Comparison of ENCODE assay signal across 1 cellular context in genomic region chr17:57626520-57627210, GRCh38.
TF ChIP-seq lines count a peak whose summit lies in the region.

No MANE protein-coding gene starts in this region.

TF ChIP-seq in SK-N-SH treated with all-trans-retinoic acid at 6 μM for 48 hours, 23 proteins besides CTCF, POLR2A, EP300 and RAD21 (continued from another document):
- no peak for TF ChIP-seq CSRNP3 (CRISPR knock-in tag; IDR thresholded peaks at IDR 0.05)
- no peak for TF ChIP-seq ZNF565 (CRISPR knock-in tag; conservative IDR thresholded peaks at IDR 0.05; ENCODE audit: low read depth)
